ENCODE assay signal across 1 cellular context in the genomic region with DNA sequence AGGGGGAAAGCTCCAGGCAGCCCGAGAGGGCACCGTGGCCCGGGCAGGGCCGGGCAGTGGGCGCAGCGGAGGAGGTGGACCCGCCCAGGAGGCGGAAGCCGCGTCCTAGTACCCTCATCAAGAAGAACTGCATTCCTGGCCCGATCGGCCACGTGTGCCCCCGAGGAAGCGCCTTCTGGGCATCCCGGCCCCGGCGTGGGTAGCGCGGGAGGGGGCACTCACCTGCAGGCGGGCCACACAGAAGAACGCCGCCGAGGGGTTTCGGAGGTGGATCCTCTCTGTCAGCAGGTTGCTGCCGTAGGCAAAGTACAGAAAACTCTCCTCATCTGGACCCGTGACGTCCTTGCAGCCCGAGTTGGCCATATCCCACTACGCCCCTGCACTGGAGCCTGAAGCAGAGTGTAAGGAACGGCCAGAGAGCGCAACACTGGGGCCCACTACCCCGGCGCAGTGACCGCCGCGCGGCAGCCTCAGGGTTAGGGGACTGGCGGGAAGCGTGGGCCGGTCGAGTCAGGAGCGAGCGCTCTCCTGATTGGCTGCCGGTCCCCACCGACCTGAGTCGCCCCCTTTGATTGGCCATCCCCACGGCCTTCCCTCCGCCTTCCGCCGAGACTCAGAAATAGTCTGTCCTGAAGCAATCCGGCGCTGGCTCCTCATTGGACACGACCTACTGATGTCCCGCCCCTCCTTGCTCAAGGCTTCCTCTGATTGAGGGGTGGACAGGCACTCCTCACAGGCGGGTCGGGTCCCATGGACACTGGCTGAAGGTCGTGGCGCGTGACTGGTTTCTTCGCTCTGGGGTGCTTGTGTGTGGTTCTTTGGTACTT.
TF ChIP-seq lines count a peak whose summit lies in the region.

A gene with protein sequence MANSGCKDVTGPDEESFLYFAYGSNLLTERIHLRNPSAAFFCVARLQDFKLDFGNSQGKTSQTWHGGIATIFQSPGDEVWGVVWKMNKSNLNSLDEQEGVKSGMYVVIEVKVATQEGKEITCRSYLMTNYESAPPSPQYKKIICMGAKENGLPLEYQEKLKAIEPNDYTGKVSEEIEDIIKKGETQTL (minus strand): TSS at position 483 of the 827 bp plus-strand sequence. CDS start 120 bp downstream, at position 363.

TF ChIP-seq in H1, 55 proteins besides CTCF, POLR2A, EP300 and RAD21 (continues in another document):
- no peak; the same call in 1 of the 2 replicates for TF ChIP-seq USF2 (IDR thresholded peaks at IDR 0.05; ENCODE audit: low read length)
- no peak for TF ChIP-seq CBX8 (IDR thresholded peaks at IDR 0.05; ENCODE audit: borderline replicate concordance, low read depth, low read length)
- TF ChIP-seq RFX5 (IDR thresholded peaks at IDR 0.05; ENCODE audit: borderline replicate concordance, low read depth, low read length): no peak
- TF ChIP-seq ZNF274 (IDR thresholded peaks at IDR 0.05; ENCODE audit: borderline replicate concordance, extremely low read depth, low read length): no peak
- TF ChIP-seq BRCA1 (IDR thresholded peaks at IDR 0.05; ENCODE audit: low read depth, low read length): no peak
- peak; percentile 81; the same call in 1 of the 2 replicates for TF ChIP-seq GTF2F1 (IDR thresholded peaks at IDR 0.05; ENCODE audit: borderline replicate concordance, low read depth, low read length)
- no peak for TF ChIP-seq HDAC2 (IDR thresholded peaks at IDR 0.05; ENCODE audit: borderline replicate concordance in 1 of 2, low read depth in 2 of 2, low read length in 2 of 2)
- peak; percentile 58 for TF ChIP-seq TEAD4 (IDR thresholded peaks at IDR 0.05; ENCODE audit: low read depth, low read length)
- no peak for TF ChIP-seq KDM1A (IDR thresholded peaks at IDR 0.05; ENCODE audit: borderline replicate concordance, low read length)
- peak; percentile 93 for TF ChIP-seq TAF1 (IDR thresholded peaks at IDR 0.05; ENCODE audit: low read depth, low read length)
- no peak for TF ChIP-seq HDAC6 (IDR thresholded peaks at IDR 0.05; ENCODE audit: low read depth, low read length)
- no peak for TF ChIP-seq RXRA (IDR thresholded peaks at IDR 0.05; ENCODE audit: insufficient read depth, low read depth, low read length)
- no peak for TF ChIP-seq CBX5 (IDR thresholded peaks at IDR 0.05; ENCODE audit: low read depth, low read length)
- 0 out of 2 replicates have a peak, but pooled peaks have one; percentile 20 for TF ChIP-seq YY1 (IDR thresholded peaks at IDR 0.05; ENCODE audit: low read depth, low read length)
- no peak for TF ChIP-seq ATF2 (IDR thresholded peaks at IDR 0.05; ENCODE audit: low read length)
- no peak for TF ChIP-seq JUND (IDR thresholded peaks at IDR 0.05; ENCODE audit: low read length)
- no peak for TF ChIP-seq BACH1 (IDR thresholded peaks at IDR 0.05; ENCODE audit: low read length)
- TF ChIP-seq, protein P1, sequence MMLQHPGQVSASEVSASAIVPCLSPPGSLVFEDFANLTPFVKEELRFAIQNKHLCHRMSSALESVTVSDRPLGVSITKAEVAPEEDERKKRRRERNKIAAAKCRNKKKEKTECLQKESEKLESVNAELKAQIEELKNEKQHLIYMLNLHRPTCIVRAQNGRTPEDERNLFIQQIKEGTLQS (IDR thresholded peaks at IDR 0.05; ENCODE audit: insufficient read depth, low read depth, low read length): no peak
- no peak for TF ChIP-seq MAFK (IDR thresholded peaks at IDR 0.05; ENCODE audit: low read depth, low read length)
- TF ChIP-seq BCL11A (IDR thresholded peaks at IDR 0.05; ENCODE audit: low read depth in 2 of 2, low read length in 2 of 2): no peak
- TF ChIP-seq, protein P2, sequence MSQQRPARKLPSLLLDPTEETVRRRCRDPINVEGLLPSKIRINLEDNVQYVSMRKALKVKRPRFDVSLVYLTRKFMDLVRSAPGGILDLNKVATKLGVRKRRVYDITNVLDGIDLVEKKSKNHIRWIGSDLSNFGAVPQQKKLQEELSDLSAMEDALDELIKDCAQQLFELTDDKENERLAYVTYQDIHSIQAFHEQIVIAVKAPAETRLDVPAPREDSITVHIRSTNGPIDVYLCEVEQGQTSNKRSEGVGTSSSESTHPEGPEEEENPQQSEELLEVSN (IDR thresholded peaks at IDR 0.05): peak; percentile 97
- no peak for TF ChIP-seq SP4 (IDR thresholded peaks at IDR 0.05; ENCODE audit: low read length)
- TF ChIP-seq KDM4A (IDR thresholded peaks at IDR 0.05; ENCODE audit: low read depth, low read length, severe bottlenecking): peak; percentile 83
- TF ChIP-seq SIN3A (conservative IDR thresholded peaks at IDR 0.05 in 1 of 2, IDR thresholded peaks at IDR 0.05 in 1 of 2; ENCODE audit: low read depth in 1 of 2, low read length in 2 of 2): no peak
- peak; percentile 86 for TF ChIP-seq PHF8 (conservative IDR thresholded peaks at IDR 0.05; ENCODE audit: low read depth, low read length)
- peak; percentile 22 for TF ChIP-seq TBP (IDR thresholded peaks at IDR 0.05; ENCODE audit: low read depth, low read length)
- no peak for TF ChIP-seq SIRT6 (IDR thresholded peaks at IDR 0.05; ENCODE audit: low read length)
- TF ChIP-seq KDM5A (IDR thresholded peaks at IDR 0.05; ENCODE audit: low read length): no peak
- peak; percentile 93 for TF ChIP-seq POLR2AphosphoS5 (IDR thresholded peaks at IDR 0.05; ENCODE audit: low read depth, low read length)
- no peak for TF ChIP-seq NRF1 (IDR thresholded peaks at IDR 0.05; ENCODE audit: low read depth, low read length)
- TF ChIP-seq CHD2 (IDR thresholded peaks at IDR 0.05; ENCODE audit: low read length): peak; percentile 79
- peak; percentile 92 for TF ChIP-seq SP1 (IDR thresholded peaks at IDR 0.05; ENCODE audit: low read depth, low read length)
- TF ChIP-seq EZH2 (IDR thresholded peaks at IDR 0.05; ENCODE audit: low read depth, low read length, severe bottlenecking): no peak
- no peak for TF ChIP-seq CHD1 (IDR thresholded peaks at IDR 0.05; ENCODE audit: low read depth, low read length)
- no peak for TF ChIP-seq SIX5 (IDR thresholded peaks at IDR 0.05; ENCODE audit: low read depth, low read length)
- TF ChIP-seq POU5F1 (IDR thresholded peaks at IDR 0.05; ENCODE audit: low read depth, low read length): no peak
- TF ChIP-seq FOSL1 (IDR thresholded peaks at IDR 0.05; ENCODE audit: insufficient read depth, low read depth, low read length): no peak
- TF ChIP-seq SAP30 (IDR thresholded peaks at IDR 0.05; ENCODE audit: insufficient read depth, insufficient replicate concordance, low read length): no peak
- TF ChIP-seq ASH2L (IDR thresholded peaks at IDR 0.05; ENCODE audit: low read length): peak; percentile 48
- no peak for TF ChIP-seq TCF12 (IDR thresholded peaks at IDR 0.05; ENCODE audit: low read depth, low read length)
- peak; percentile 60; the same call in 1 of the 2 replicates for TF ChIP-seq EGR1 (IDR thresholded peaks at IDR 0.05; ENCODE audit: borderline replicate concordance, low read depth, low read length)
- no peak for TF ChIP-seq SRF (IDR thresholded peaks at IDR 0.05; ENCODE audit: low read depth, low read length)
- peak; percentile 55 for TF ChIP-seq CREB1 (IDR thresholded peaks at IDR 0.05)
- TF ChIP-seq RBBP5 (IDR thresholded peaks at IDR 0.05; ENCODE audit: borderline replicate concordance, low read depth, low read length): peak; percentile 70; the same call in 1 of the 2 replicates
- TF ChIP-seq CTBP2 (IDR thresholded peaks at IDR 0.05; ENCODE audit: borderline replicate concordance, insufficient read depth, insufficient read length, low read length): no peak
- no peak for TF ChIP-seq JUN (IDR thresholded peaks at IDR 0.05; ENCODE audit: low read depth, low read length)
- TF ChIP-seq, protein P3, sequence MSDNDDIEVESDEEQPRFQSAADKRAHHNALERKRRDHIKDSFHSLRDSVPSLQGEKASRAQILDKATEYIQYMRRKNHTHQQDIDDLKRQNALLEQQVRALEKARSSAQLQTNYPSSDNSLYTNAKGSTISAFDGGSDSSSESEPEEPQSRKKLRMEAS (IDR thresholded peaks at IDR 0.05): peak; percentile 90
- no peak for TF ChIP-seq CHD7 (IDR thresholded peaks at IDR 0.05; ENCODE audit: insufficient replicate concordance, low read length)
- no peak for TF ChIP-seq RNF2 (IDR thresholded peaks at IDR 0.05; ENCODE audit: borderline replicate concordance, low read depth, low read length, missing control alignments, poor library complexity, severe bottlenecking)
- no peak for TF ChIP-seq SUZ12 (IDR thresholded peaks at IDR 0.05; ENCODE audit: low read length)
- peak; percentile 23; the same call in 1 of the 2 replicates for TF ChIP-seq GABPA (IDR thresholded peaks at IDR 0.05; ENCODE audit: borderline replicate concordance, insufficient read depth, low read length)
- no peak for TF ChIP-seq TAF7 (optimal IDR thresholded peaks at IDR 0.05; ENCODE audit: borderline replicate concordance, low read depth, low read length)
- TF ChIP-seq SP2 (IDR thresholded peaks at IDR 0.05; ENCODE audit: low read length): peak; percentile 45
- peak; percentile 81 for TF ChIP-seq CEBPB (IDR thresholded peaks at IDR 0.05; ENCODE audit: low read depth, low read length)
